ENCODE assay signal across 8 cellular contexts in genomic region chrX:23907496-23908218, GRCh38. TPM values are rescaled to one million over a fixed set of nuclear protein-coding genes. Genes with fewer than 3 reads are reported as not detected.
A peak's percentile ranks its signal among the peaks of the same experiment; 100 is the strongest.
DNase-seq lines count a peak whose midpoint lies in the region; TF ChIP-seq lines count a peak whose summit lies in the region.

APOO (minus strand) TSS chrX:23907938; CDS start chrX:23907702, 236 bp downstream.
CXorf58 (plus strand) TSS chrX:23908006; CDS start chrX:23910303, 2,297 bp downstream.

- no peaks in the 10 kb centered on the region for H3K36me3 ChIP-seq in effector memory CD4-positive, alpha-beta T cell (ENCODE audit: control insufficient read depth, insufficient read depth, low read length)

- H3K27ac ChIP-seq in effector memory CD4-positive, alpha-beta T cell (ENCODE audit: insufficient read depth, low read length, poor library complexity, severe bottlenecking), result peak within 1 kb of the TSS; percentile 80

- H3K4me1 ChIP-seq in effector memory CD4-positive, alpha-beta T cell (ENCODE audit: control insufficient read depth, insufficient read depth, low read length, poor library complexity, severe bottlenecking), result peaks cover 6% of the 10 kb centered on the region

- peak; percentile 91 for DNase-seq in COR-L47 (lab: John Stamatoyannopoulos, UW)
- peak; percentile 86 for DNase-seq in GM20000 (ENCODE audit: low spot score)
- DNase-seq in HT-29 (ENCODE audit: low spot score), result peak; percentile 78
- peak; percentile 27 for DNase-seq in NK-92 (lab: John Stamatoyannopoulos, UW; ENCODE audit: unreplicated experiment)
- peak; percentile 79 to 84 for DNase-seq in activated CD8-positive, alpha-beta memory T cell treated with anti-CD3 and anti-CD28 coated beads for 4 hours (ENCODE audit: low read depth in 2 of 2)
- peak; percentile 84 to 85 (median 85) for DNase-seq in effector memory CD4-positive, alpha-beta T cell
- DNase-seq in mesenteric fat pad (ENCODE audit: low spot score), result peak; percentile 96
- DNase-seq in stimulated activated CD8-positive, alpha-beta memory T cell treated with anti-CD3 and anti-CD28 coated beads, Interleukin-15, amount 100 ng/mL, for 4 hours (ENCODE audit: low read depth in 2 of 2), result peak; percentile 77 to 80

- H3K27me3 ChIP-seq in effector memory CD4-positive, alpha-beta T cell (replicated peaks; ENCODE audit: control insufficient read depth, insufficient read depth, low read length, poor library complexity, severe bottlenecking), result no peaks in the 10 kb centered on the region

- no peaks in the 10 kb centered on the region for H3K9me3 ChIP-seq in effector memory CD4-positive, alpha-beta T cell (ENCODE audit: control insufficient read depth, low read length)

- peak; percentile 50 for TF ChIP-seq CTCF in GM20000 (IDR thresholded peaks at IDR 0.05; ENCODE audit: extremely low read depth, missing control alignments)

- H3K4me3 ChIP-seq in effector memory CD4-positive, alpha-beta T cell (ENCODE audit: insufficient read depth, low read depth, low read length, poor library complexity, severe bottlenecking), result peak within 1 kb of the TSS; percentile 51

RNA-seq across cellular contexts. Expression of gene APOO, which starts in this region (rescaled TPM):
- total RNA-seq in HT-29 (2014; rRNA removed; shearing (Covaris generic)), result 5.2 and 6.4 TPM in 2 replicates
- 21.6 TPM for total RNA-seq in mesenteric fat pad

RNA-seq across cellular contexts. Expression of gene CXorf58, which starts in this region (rescaled TPM):
- not detected in 2 replicates for total RNA-seq in HT-29 (2014; rRNA removed; shearing (Covaris generic))
- not detected for total RNA-seq in mesenteric fat pad

Comparison
In these comparisons a context has a peak if more than half of its experiments do, and no peak if none do; other contexts are left out.
1. Peak in every context shown above with its lines: DNase-seq, H3K4me3 ChIP-seq and H3K27ac ChIP-seq.
2. DNase-seq: peak in every context shown above with its lines; median percentile 96 in mesenteric fat pad; 91 in COR-L47; 86 in GM20000; 85 in effector memory CD4-positive, alpha-beta T cell; 82 in activated CD8-positive, alpha-beta memory T cell treated with anti-CD3 and anti-CD28 coated beads for 4 hours; 78 in stimulated activated CD8-positive, alpha-beta memory T cell treated with anti-CD3 and anti-CD28 coated beads, Interleukin-15, amount 100 ng/mL, for 4 hours; 78 in HT-29; 27 in NK-92.